17 cellular contexts compared by ENCODE assay signal in genomic region chr4:173652283-173652931, GRCh38.
"Had no signal": no experiment of that assay in that cellular context is flagged by ENCODE, and none has a peak within 500 bp of the region (broad histone marks: within the 10 kb centered on the region; RNA-seq: fewer than 3 reads in every experiment).

No MANE protein-coding gene starts in this region.

- ATAC-seq: mucosa of descending colon; naive thymus-derived CD8-positive, alpha-beta T cell; T-cell had no signal

- DNase-seq: activated CD4-positive, CD25-positive, alpha-beta regulatory T cell treated with anti-CD3 and anti-CD28 coated beads, Interleukin-2, amount 50 U/mL, for 72 hours; activated naive CD4-positive, alpha-beta T cell; activated naive CD8-positive, alpha-beta T cell treated with anti-CD3 and anti-CD28 coated beads, Interleukin-2, amount 10 ng/mL, durations not matched to agents 7 days and 5 days; activated T-cell treated with anti-CD3 and anti-CD28 coated beads for 4 hours; brain microvascular endothelial cell; cerebellar nuclear complex; effector CD8-positive, alpha-beta T cell; foreskin melanocyte; left cardiac atrium; mucosa of descending colon; naive thymus-derived CD8-positive, alpha-beta T cell; retina; small intestine; T-cell; T-helper 9 cell; thyroid gland had no signal

- H3K27ac ChIP-seq: brain microvascular endothelial cell, thyroid gland, vagina had no signal

- H3K4me3 ChIP-seq: mucosa of descending colon, thyroid gland, vagina had no signal

- H3K27me3 ChIP-seq: brain microvascular endothelial cell, thyroid gland, vagina had no signal

- H3K9me3 ChIP-seq: mucosa of descending colon, thyroid gland, vagina had no signal

- H3K36me3 ChIP-seq: brain microvascular endothelial cell, thyroid gland, vagina had no signal

- H3K4me1 ChIP-seq: thyroid gland, vagina had no signal

- FAIRE-seq: small intestine had no signal
